In the genomic region with DNA sequence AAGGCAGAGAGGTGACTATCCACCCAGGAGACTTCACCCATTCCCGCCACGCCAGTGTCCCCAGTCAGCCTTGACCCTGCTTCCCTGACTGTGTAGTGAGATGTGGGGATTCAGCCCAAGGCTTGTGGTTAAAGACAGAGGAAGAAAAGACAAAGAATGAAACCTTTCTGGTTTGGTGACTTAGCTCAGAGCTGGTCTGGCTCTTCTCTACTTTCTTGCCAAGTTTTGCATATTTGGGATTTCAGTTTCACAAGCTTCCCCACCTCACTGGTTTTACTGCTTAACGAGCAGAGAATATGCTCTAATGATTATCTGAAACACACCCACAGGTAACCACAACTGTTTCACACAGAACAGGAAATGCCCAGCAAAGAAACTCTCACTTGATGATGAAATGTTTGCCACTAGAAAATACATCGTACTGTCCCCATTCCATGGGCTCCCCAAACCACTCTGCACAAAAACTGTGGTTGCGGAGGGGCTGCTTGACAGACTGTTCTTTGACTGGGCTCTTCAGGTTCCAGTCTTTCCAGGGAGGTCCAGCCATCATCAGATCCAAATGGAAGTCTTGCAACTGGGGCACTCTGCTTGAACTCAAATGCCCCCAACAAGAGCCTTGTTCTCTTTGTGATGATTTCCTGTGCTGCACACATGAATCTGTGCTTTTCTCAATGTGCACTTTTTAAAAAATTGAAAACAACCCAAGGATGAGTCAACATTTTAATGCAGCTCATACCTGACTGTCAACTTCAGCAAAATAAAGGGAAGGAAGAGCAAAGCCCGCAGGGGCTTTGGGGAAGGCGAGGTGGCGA, we compare ENCODE assay signal across 8 cellular contexts.
A peak's percentile ranks its signal among the peaks of the same experiment; 100 is the strongest.
DNase-seq lines count a peak whose midpoint lies in the region; ATAC-seq lines count a peak whose summit lies in the region.

No MANE protein-coding gene starts in this region.

- in situ Hi-C loops in KBM-7 (cut with MboI; ENCODE audit: low pct_unique_long_range_greater_than_20kb, low sequenced_read_pairs) = no loop called here

- peak; percentile 93 for ATAC-seq in GM21737 (IDR thresholded peaks at IDR 0.05; ENCODE audit: unreplicated experiment)
- ATAC-seq in activated T-helper 17 cell treated with anti-CD3 and anti-CD28 coated beads, Interleukin-2, amount 50 U/mL, for 72 hours (replicated peaks) = peak; percentile 91

- DNase-seq in activated CD4-positive, alpha-beta T cell treated with anti-CD3 and anti-CD28 coated beads, Interleukin-2, amount 10 ng/mL, durations not matched to agents 24 days and 14 days = peak; percentile 57
- no peak for DNase-seq in activated CD4-positive, alpha-beta T cell treated with anti-CD3 and anti-CD28 coated beads for 4 hours
- peak; percentile 86 for DNase-seq in KBM-7
- DNase-seq in left kidney (ENCODE audit: low read depth, low spot score) = peak; percentile 75
- no peak for DNase-seq in NCI-H2171 treated with DMSO at 0.1 percent for 48 hours (lab: John Stamatoyannopoulos, UW)
- DNase-seq in cerebellar cortex (ENCODE audit: low spot score) = no peak

- H3K4me1 Mint-ChIP-seq in activated CD4-positive, alpha-beta T cell treated with anti-CD3 and anti-CD28 coated beads, Interleukin-2, amount 10 ng/mL, durations not matched to agents 24 days and 14 days = peaks cover 12% of the 10 kb centered on the region
- H3K4me1 Mint-ChIP-seq in activated T-helper 17 cell treated with anti-CD3 and anti-CD28 coated beads, Interleukin-2, amount 50 U/mL, for 72 hours = peaks cover 11% of the 10 kb centered on the region

- H3K4me3 Mint-ChIP-seq in activated CD4-positive, alpha-beta T cell treated with anti-CD3 and anti-CD28 coated beads, Interleukin-2, amount 10 ng/mL, durations not matched to agents 24 days and 14 days = no peak overlapping the region
- peak overlapping the region; percentile 31 for H3K4me3 Mint-ChIP-seq in activated T-helper 17 cell treated with anti-CD3 and anti-CD28 coated beads, Interleukin-2, amount 50 U/mL, for 72 hours

- H3K36me3 Mint-ChIP-seq in activated CD4-positive, alpha-beta T cell treated with anti-CD3 and anti-CD28 coated beads, Interleukin-2, amount 10 ng/mL, durations not matched to agents 24 days and 14 days (ENCODE audit: low read depth) = no peaks in the 10 kb centered on the region
- no peaks in the 10 kb centered on the region for H3K36me3 Mint-ChIP-seq in activated T-helper 17 cell treated with anti-CD3 and anti-CD28 coated beads, Interleukin-2, amount 50 U/mL, for 72 hours (ENCODE audit: low read depth)

- peaks cover 24% of the 10 kb centered on the region for H3K27me3 Mint-ChIP-seq in activated CD4-positive, alpha-beta T cell treated with anti-CD3 and anti-CD28 coated beads, Interleukin-2, amount 10 ng/mL, durations not matched to agents 24 days and 14 days
- H3K27me3 Mint-ChIP-seq in activated T-helper 17 cell treated with anti-CD3 and anti-CD28 coated beads, Interleukin-2, amount 50 U/mL, for 72 hours = peaks cover 26% of the 10 kb centered on the region

- intact Hi-C loops in activated CD4-positive, alpha-beta T cell treated with anti-CD3 and anti-CD28 coated beads, Interleukin-2, amount 10 ng/mL, durations not matched to agents 24 days and 14 days (cut with micrococcal nuclease) = loop anchor here (10.0 kb wide), 1 partner anchor 440 kb away; no protein-coding TSS in a partner anchor

- H3K9me3 Mint-ChIP-seq in activated CD4-positive, alpha-beta T cell treated with anti-CD3 and anti-CD28 coated beads, Interleukin-2, amount 10 ng/mL, durations not matched to agents 24 days and 14 days = no peaks in the 10 kb centered on the region
- H3K9me3 Mint-ChIP-seq in activated T-helper 17 cell treated with anti-CD3 and anti-CD28 coated beads, Interleukin-2, amount 50 U/mL, for 72 hours = no peaks in the 10 kb centered on the region

- no peak overlapping the region for H3K27ac Mint-ChIP-seq in activated CD4-positive, alpha-beta T cell treated with anti-CD3 and anti-CD28 coated beads, Interleukin-2, amount 10 ng/mL, durations not matched to agents 24 days and 14 days
- peak overlapping the region; percentile 6 for H3K27ac Mint-ChIP-seq in activated T-helper 17 cell treated with anti-CD3 and anti-CD28 coated beads, Interleukin-2, amount 50 U/mL, for 72 hours

Comparison
In these comparisons a context has a peak if more than half of its experiments do, and no peak if none do; other contexts are left out.
1. DNase-seq: peak in activated CD4-positive, alpha-beta T cell treated with anti-CD3 and anti-CD28 coated beads, Interleukin-2, amount 10 ng/mL, durations not matched to agents 24 days and 14 days (single experiment), KBM-7 (single experiment) and left kidney (single experiment); none in activated CD4-positive, alpha-beta T cell treated with anti-CD3 and anti-CD28 coated beads for 4 hours (0 of 2), NCI-H2171 treated with DMSO at 0.1 percent for 48 hours (single experiment) and cerebellar cortex (single experiment).